ENCODE assay signal across 1 cellular context in the genomic region with DNA sequence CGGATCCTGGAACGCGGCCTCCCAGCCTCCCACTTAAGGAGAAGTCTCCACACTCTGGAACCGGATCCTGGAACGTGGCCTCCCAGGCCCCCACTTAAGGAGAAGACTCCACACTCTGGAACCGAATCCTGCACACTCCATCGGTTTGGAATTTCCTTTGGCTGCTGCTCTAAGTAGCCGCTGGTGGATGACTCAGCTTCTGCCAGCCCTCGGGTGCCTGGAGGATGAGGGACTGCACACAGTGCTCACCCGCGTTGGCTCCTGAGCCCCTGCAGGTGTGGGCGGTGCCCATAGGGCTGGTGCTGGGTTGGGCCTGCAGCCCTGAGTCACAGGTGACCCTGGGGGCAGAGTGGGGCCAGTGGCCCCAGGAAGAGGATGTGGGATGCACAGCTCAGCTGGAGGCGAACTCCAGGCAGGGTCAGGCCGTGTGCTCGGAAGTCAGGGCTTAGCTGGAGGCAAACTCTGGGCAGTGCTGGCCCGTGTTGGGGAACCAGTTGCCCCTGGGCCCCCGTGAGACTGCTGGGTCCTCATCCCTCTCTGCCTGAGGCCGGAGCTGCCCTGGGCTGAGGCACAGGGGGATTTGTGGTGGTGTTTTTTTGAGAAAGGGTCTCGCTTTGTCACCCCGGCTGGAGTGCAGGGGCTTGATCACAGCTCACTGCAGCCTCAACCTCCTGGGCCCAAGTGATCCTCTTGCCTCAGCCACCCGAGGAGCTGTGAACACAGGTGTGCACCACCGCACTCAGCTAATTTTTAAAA.
TF ChIP-seq lines count a peak whose summit lies in the region.

No MANE protein-coding gene starts in this region.

TF ChIP-seq in GM12891, 5 proteins besides CTCF, POLR2A, EP300 and RAD21:
- TF ChIP-seq TAF1 (IDR thresholded peaks at IDR 0.05; ENCODE audit: low read depth, low read length): no peak
- TF ChIP-seq POLR2AphosphoS5 (IDR thresholded peaks at IDR 0.05; ENCODE audit: low read depth, low read length): no peak
- TF ChIP-seq PAX5 (IDR thresholded peaks at IDR 0.05; ENCODE audit: insufficient read depth, low read length, severe bottlenecking): no peak
- TF ChIP-seq SPI1 (IDR thresholded peaks at IDR 0.05; ENCODE audit: low read depth, low read length): no peak
- no peak for TF ChIP-seq POU2F2 (IDR thresholded peaks at IDR 0.05; ENCODE audit: low read depth, low read length)
